14 cellular contexts compared by ENCODE assay signal in the genomic region with DNA sequence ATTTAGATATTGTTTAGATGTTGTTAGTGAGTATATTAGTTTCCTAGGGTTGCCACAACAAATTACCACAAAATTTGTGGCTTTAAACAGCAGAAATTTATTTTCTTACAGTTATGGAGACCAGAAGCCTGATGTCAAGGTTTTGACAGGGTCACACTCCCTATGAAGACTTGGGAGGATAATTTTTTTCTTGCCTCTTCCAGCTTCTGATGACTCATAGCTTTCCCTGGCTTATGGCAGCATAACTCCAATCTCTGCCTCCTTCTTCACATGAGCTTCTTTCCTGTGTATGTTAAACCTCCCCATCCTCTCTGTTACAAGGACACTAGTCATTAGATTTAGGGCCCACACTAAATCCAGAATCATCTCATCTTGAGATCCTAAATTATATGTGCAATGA. TPM values are rescaled to one million over a fixed set of nuclear protein-coding genes. Genes with fewer than 3 reads are reported as not detected.
DNase-seq lines count a peak whose midpoint lies in the region; ATAC-seq and TF ChIP-seq lines count a peak whose summit lies in the region.
"Had no signal": no experiment of that assay in that cellular context is flagged by ENCODE, and none has a peak within 500 bp of the region (broad histone marks: within the 10 kb centered on the region; RNA-seq: fewer than 3 reads in every experiment).

No MANE protein-coding gene starts in this region.

- CTCF ChIA-PET in PC-3 (lab: Charles Lee), result interaction anchor here (1.5 kb wide), 1 partner anchor 90 kb away, joined by 4 read pairs; no protein-coding TSS in a partner anchor

- H3K36me3 ChIP-seq in PC-3 (ENCODE audit: low read depth, low read length) (no peaks in the 10 kb centered on the region), left lung (no peaks in the 10 kb centered on the region), vagina (no peaks in the 10 kb centered on the region)
- H3K36me3 ChIP-seq: heart left ventricle had no signal

- H3K27ac ChIP-seq in PC-3 (ENCODE audit: low read length) (peak overlapping the region; percentile 54), left lung (peak overlapping the region in 1 of 2 donors; percentile 57), vagina (peak overlapping the region; percentile 78)

- no peak overlapping the region for H3K9ac ChIP-seq in PC-3 (ENCODE audit: low read length)

- no TSS peak for BruUV-seq in PC-3 (replicated peaks; lab: Mats Ljungman, UMichigan)

- no peaks in the 10 kb centered on the region for H3K27me3 Mint-ChIP-seq in activated CD4-positive, alpha-beta T cell treated with anti-CD3 and anti-CD28 coated beads, Interleukin-2, amount 10 ng/mL, durations not matched to agents 24 days and 14 days

- H3K9me3 ChIP-seq in PC-3 (ENCODE audit: low read length) (no peaks in the 10 kb centered on the region), left lung (no peaks in the 10 kb centered on the region), vagina (no peaks in the 10 kb centered on the region)
- H3K9me3 ChIP-seq: heart left ventricle had no signal

- H3K4me1 ChIP-seq in PC-3 (ENCODE audit: insufficient read depth, low read length) (peaks cover 23% of the 10 kb centered on the region), left lung (no peaks in the 10 kb centered on the region), vagina (peaks cover 14% of the 10 kb centered on the region)
- H3K4me1 ChIP-seq: heart left ventricle had no signal

- TF ChIP-seq POLR2A in vagina (IDR thresholded peaks at IDR 0.05), result no peak

- ATAC-seq in PC-3 (peak; percentile 75), left lung (peak; percentile 23), GM19328 (IDR thresholded peaks at IDR 0.05; ENCODE audit: unreplicated experiment) (no peak)
- ATAC-seq: heart left ventricle had no signal

- H3K36me3 Mint-ChIP-seq in activated CD4-positive, alpha-beta T cell treated with anti-CD3 and anti-CD28 coated beads, Interleukin-2, amount 10 ng/mL, durations not matched to agents 24 days and 14 days (ENCODE audit: low read depth), result no peaks in the 10 kb centered on the region

- H2AFZ ChIP-seq in PC-3 (ENCODE audit: low read length), result no peak overlapping the region

- H3K4me3 ChIP-seq in PC-3 (ENCODE audit: low read length) (no peak overlapping the region), left lung (no peak overlapping the region), vagina (no peak overlapping the region)
- H3K4me3 ChIP-seq: heart left ventricle had no signal

- POLR2A ChIA-PET in PC-3 (lab: Charles Lee; ENCODE audit: unreplicated experiment), result interaction anchor here (0.6 kb wide), 1 partner anchor 617 kb away, joined by 3 read pairs; no protein-coding TSS in a partner anchor

- no peaks in the 10 kb centered on the region for H3K79me2 ChIP-seq in PC-3 (ENCODE audit: low read length)

- H3K9me2 ChIP-seq in PC-3 (replicated peaks; ENCODE audit: low read length), result no peaks in the 10 kb centered on the region

- no peaks in the 10 kb centered on the region for H4K20me1 ChIP-seq in PC-3 (ENCODE audit: low read length)

- no peak overlapping the region for H3K4me3 Mint-ChIP-seq in activated CD4-positive, alpha-beta T cell treated with anti-CD3 and anti-CD28 coated beads, Interleukin-2, amount 10 ng/mL, durations not matched to agents 24 days and 14 days

- TF ChIP-seq CTCF in PC-3 (conservative IDR thresholded peaks at IDR 0.05; ENCODE audit: low read depth, low read length), result no peak
- TF ChIP-seq CTCF in left lung (IDR thresholded peaks at IDR 0.05), result no peak
- TF ChIP-seq CTCF in vagina (IDR thresholded peaks at IDR 0.05), result no peak

- H3F3A ChIP-seq in PC-3 (ENCODE audit: low read length, unreplicated experiment), result no peaks in the 10 kb centered on the region

- DNase-seq in PC-3 (peak; percentile 51), dermis blood vessel endothelial cell (peak; percentile 1), left lung (no peak), vagina (ENCODE audit: extremely low spot score in 2 of 2) (no peak), SW480 (ENCODE audit: low spot score) (no peak)
- DNase-seq in activated CD4-positive, alpha-beta T cell treated with anti-CD3 and anti-CD28 coated beads, Interleukin-2, amount 10 ng/mL, durations not matched to agents 24 days and 14 days, result no peak
- DNase-seq: activated CD8-positive, alpha-beta memory T cell treated with anti-CD3 and anti-CD28 coated beads for 24 hours; effector CD8-positive, alpha-beta T cell; heart left ventricle; left cardiac atrium; NCI-H1092; NCI-H345 had no signal

- intact Hi-C loops in PC-3 (cut with micrococcal nuclease), result no loop called here
- intact Hi-C loops in left lung (cut with DNase I), result no loop called here
- intact Hi-C loops in vagina (cut with DNase I), result no loop called here
- intact Hi-C loops in activated CD4-positive, alpha-beta T cell treated with anti-CD3 and anti-CD28 coated beads, Interleukin-2, amount 10 ng/mL, durations not matched to agents 24 days and 14 days (cut with micrococcal nuclease), result no loop called here

- no peaks in the 10 kb centered on the region for H3K9me3 Mint-ChIP-seq in activated CD4-positive, alpha-beta T cell treated with anti-CD3 and anti-CD28 coated beads, Interleukin-2, amount 10 ng/mL, durations not matched to agents 24 days and 14 days

- H3K4me1 Mint-ChIP-seq in activated CD4-positive, alpha-beta T cell treated with anti-CD3 and anti-CD28 coated beads, Interleukin-2, amount 10 ng/mL, durations not matched to agents 24 days and 14 days, result no peaks in the 10 kb centered on the region

- H3K4me2 ChIP-seq in PC-3 (ENCODE audit: low read length), result peak overlapping the region; percentile 37

- H3K27me3 ChIP-seq in PC-3 (ENCODE audit: low read length) (no peaks in the 10 kb centered on the region), left lung (no peaks in the 10 kb centered on the region), vagina (no peaks in the 10 kb centered on the region)

- H3K27ac Mint-ChIP-seq in activated CD4-positive, alpha-beta T cell treated with anti-CD3 and anti-CD28 coated beads, Interleukin-2, amount 10 ng/mL, durations not matched to agents 24 days and 14 days, result no peak overlapping the region

RNA-seq across cellular contexts. Expression of a gene that starts 20.9 kb away (rescaled TPM):
- total RNA-seq in PC-3 (2014; rRNA removed) (0.04 TPM in 1 of 2 replicates, not detected in the other), dermis blood vessel endothelial cell (0.05 TPM in 1 of 2 replicates, not detected in the other), left lung (under 1 TPM; 0.17 to 0.21 TPM), vagina (0.98 TPM)
- 0.16 and 0.21 TPM in 2 replicates for total RNA-seq in activated CD4-positive, alpha-beta T cell treated with anti-CD3 and anti-CD28 coated beads, Interleukin-2, amount 10 ng/mL, durations not matched to agents 24 days and 14 days
- total RNA-seq: HT-29 had no signal

RNA-seq across cellular contexts. Expression of a gene that starts 45.2 kb away (rescaled TPM):
- total RNA-seq in PC-3 (2014; rRNA removed) (29.8 and 40.8 TPM in 2 replicates), dermis blood vessel endothelial cell (41.6 and 48.5 TPM in 2 replicates), left lung (10 to 100 TPM; 67.5 to 77.2 TPM), vagina (140 TPM)
- total RNA-seq in activated CD4-positive, alpha-beta T cell treated with anti-CD3 and anti-CD28 coated beads, Interleukin-2, amount 10 ng/mL, durations not matched to agents 24 days and 14 days, result 3.7 and 4.4 TPM in 2 replicates

Comparison
In these comparisons a context has a peak if more than half of its experiments do, and no peak if none do; other contexts are left out.
1. DNase-seq: peak in PC-3 (single experiment) and dermis blood vessel endothelial cell (single experiment); none in left lung (0 of 2), vagina (0 of 2), SW480 (single experiment) and activated CD4-positive, alpha-beta T cell treated with anti-CD3 and anti-CD28 coated beads, Interleukin-2, amount 10 ng/mL, durations not matched to agents 24 days and 14 days (single experiment).